ENCODE assay signal across 1 cellular context in the genomic region with DNA sequence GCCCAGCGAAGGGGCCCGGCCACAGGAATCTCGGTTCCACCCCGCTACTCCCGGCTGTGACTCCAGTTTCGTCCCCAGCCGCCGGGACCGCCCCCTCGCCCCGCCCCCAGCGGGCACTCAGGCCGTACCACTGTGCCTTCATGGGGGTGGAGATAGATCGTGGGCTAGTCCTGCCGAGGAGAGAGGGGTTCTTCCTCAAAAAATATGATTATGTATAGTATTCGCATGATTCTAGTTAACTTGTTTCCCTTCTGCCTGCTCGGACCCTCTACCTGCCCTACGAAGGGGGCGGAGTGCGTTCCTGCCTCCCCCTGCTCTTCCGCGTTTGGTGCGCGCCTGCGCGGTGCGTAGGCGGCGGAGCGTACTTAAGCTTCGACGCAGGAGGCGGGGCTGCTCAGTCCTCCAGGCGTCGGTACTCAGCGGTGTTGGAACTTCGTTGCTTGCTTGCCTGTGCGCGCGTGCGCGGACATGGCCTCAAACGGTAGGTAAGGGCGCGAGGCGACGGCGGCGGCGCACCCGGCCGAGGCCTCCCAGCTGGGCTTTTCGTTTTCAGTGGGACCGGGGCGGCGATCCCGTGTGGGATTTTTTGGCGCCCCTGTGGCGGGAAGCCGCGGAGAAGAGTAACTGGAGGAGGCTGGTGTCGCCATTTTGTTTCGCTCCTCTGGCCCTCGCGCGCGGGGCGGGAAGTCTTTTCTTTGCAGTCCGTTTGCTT.
TF ChIP-seq lines count a peak whose summit lies in the region.

Gene FUS (plus strand): TSS at position 393 of the 712 bp plus-strand sequence. CDS start 76 bp downstream, at position 469.

TF ChIP-seq in HepG2, 621 proteins besides CTCF, POLR2A, EP300 and RAD21 (continued from another document and continues in another):
- TF ChIP-seq GLI4 (CRISPR knock-in tag; IDR thresholded peaks at IDR 0.05; ENCODE audit: borderline replicate concordance) (peak; percentile 98), HCFC1 (IDR thresholded peaks at IDR 0.05; ENCODE audit: low read depth, low read length) (peak; percentile 62; the same call in 1 of the 2 replicates), NFYC (CRISPR knock-in tag; IDR thresholded peaks at IDR 0.05) (peak; percentile 56; the same call in 1 of the 2 replicates), HIVEP1 (CRISPR knock-in tag; IDR thresholded peaks at IDR 0.05) (no peak; the same call in 1 of the 2 replicates), NFRKB (IDR thresholded peaks at IDR 0.05) (no peak), ESRRA (CRISPR knock-in tag; IDR thresholded peaks at IDR 0.05; ENCODE audit: low read depth) (peak; percentile 44; the same call in 1 of the 2 replicates), CENPX (CRISPR knock-in tag; IDR thresholded peaks at IDR 0.05) (no peak), ZNF263 (CRISPR knock-in tag; IDR thresholded peaks at IDR 0.05) (peak; percentile 82), NRL (CRISPR knock-in tag; IDR thresholded peaks at IDR 0.05; ENCODE audit: borderline replicate concordance) (peak; percentile 5; the same call in 1 of the 2 replicates), ZNF570 (CRISPR knock-in tag; IDR thresholded peaks at IDR 0.05; ENCODE audit: borderline replicate concordance) (no peak; the same call in 1 of the 2 replicates), ZNF3 (CRISPR knock-in tag; IDR thresholded peaks at IDR 0.05) (no peak), ZNF788 (CRISPR knock-in tag; IDR thresholded peaks at IDR 0.05; ENCODE audit: borderline replicate concordance) (no peak; the same call in 1 of the 2 replicates), DBP (CRISPR knock-in tag; IDR thresholded peaks at IDR 0.05; ENCODE audit: not compliant biosample characterization) (peak; percentile 26), JUNB (CRISPR knock-in tag; IDR thresholded peaks at IDR 0.05; ENCODE audit: borderline replicate concordance) (0 out of 2 replicates have a peak, but pooled peaks have one; percentile 76), KMT2A (CRISPR knock-in tag; IDR thresholded peaks at IDR 0.05) (no peak; the same call in none of the 2 replicates), ASH2L (IDR thresholded peaks at IDR 0.05; ENCODE audit: insufficient read length, low read depth, low read length) (peak; percentile 95), ERF (CRISPR knock-in tag; IDR thresholded peaks at IDR 0.05) (peak; percentile 64), HOXA9 (CRISPR knock-in tag; IDR thresholded peaks at IDR 0.05; ENCODE audit: borderline replicate concordance) (peak; percentile 86; the same call in 1 of the 2 replicates), ZKSCAN8 (CRISPR knock-in tag; IDR thresholded peaks at IDR 0.05; ENCODE audit: borderline replicate concordance) (peak; percentile 79), ONECUT2 (CRISPR knock-in tag; IDR thresholded peaks at IDR 0.05) (peak; percentile 41; the same call in 1 of the 2 replicates), HNRNPUL1 (IDR thresholded peaks at IDR 0.05; ENCODE audit: low read depth, low read length) (peak; percentile 36; the same call in 1 of the 2 replicates), ZNF552 (CRISPR knock-in tag; IDR thresholded peaks at IDR 0.05; ENCODE audit: borderline replicate concordance) (peak; percentile 37; the same call in 1 of the 2 replicates), THAP11 (CRISPR knock-in tag; IDR thresholded peaks at IDR 0.05) (peak; percentile 83), ISL2 (CRISPR knock-in tag; IDR thresholded peaks at IDR 0.05) (peak; percentile 58), PCBP1 (IDR thresholded peaks at IDR 0.05; ENCODE audit: borderline replicate concordance, low read depth, low read length) (peak; percentile 61; the same call in 1 of the 2 replicates), RELA (CRISPR knock-in tag; IDR thresholded peaks at IDR 0.05) (peak; percentile 87; the same call in 1 of the 2 replicates), ZSCAN21 (CRISPR knock-in tag; IDR thresholded peaks at IDR 0.05; ENCODE audit: borderline replicate concordance) (no peak; the same call in 1 of the 2 replicates), NFIB (CRISPR knock-in tag; IDR thresholded peaks at IDR 0.05; ENCODE audit: borderline replicate concordance) (no peak), RFX3 (CRISPR knock-in tag; IDR thresholded peaks at IDR 0.05) (0 out of 2 replicates have a peak, but pooled peaks have one; percentile 41), TFAP4 (IDR thresholded peaks at IDR 0.05; ENCODE audit: borderline replicate concordance, low read depth) (0 out of 2 replicates have a peak, but pooled peaks have one; percentile 10), YEATS2 (CRISPR knock-in tag; IDR thresholded peaks at IDR 0.05; ENCODE audit: borderline replicate concordance) (no peak; the same call in 1 of the 2 replicates), ZNF260 (CRISPR knock-in tag; IDR thresholded peaks at IDR 0.05; ENCODE audit: borderline replicate concordance, low read depth) (no peak; the same call in 1 of the 2 replicates), POGZ (CRISPR knock-in tag; IDR thresholded peaks at IDR 0.05) (peak; percentile 69), ZNF124 (CRISPR knock-in tag; IDR thresholded peaks at IDR 0.05) (peak; percentile 89; the same call in 1 of the 2 replicates), ZNF468 (CRISPR knock-in tag; IDR thresholded peaks at IDR 0.05) (no peak; the same call in 1 of the 2 replicates), DZIP1 (CRISPR knock-in tag; IDR thresholded peaks at IDR 0.05) (peak; percentile 78), MAFG (CRISPR knock-in tag; IDR thresholded peaks at IDR 0.05) (no peak), DPF2 (CRISPR knock-in tag; IDR thresholded peaks at IDR 0.05; ENCODE audit: borderline replicate concordance, low read depth) (no peak; the same call in 1 of the 2 replicates), FOXK1 (CRISPR knock-in tag; IDR thresholded peaks at IDR 0.05; ENCODE audit: borderline replicate concordance, low read depth) (peak; percentile 85), PAWR (CRISPR knock-in tag; IDR thresholded peaks at IDR 0.05; ENCODE audit: borderline replicate concordance) (peak; percentile 68; the same call in 1 of the 2 replicates), ZMYM2 (CRISPR knock-in tag; IDR thresholded peaks at IDR 0.05) (no peak), CAMTA2 (CRISPR knock-in tag; IDR thresholded peaks at IDR 0.05; ENCODE audit: borderline replicate concordance) (peak; percentile 86), ZNF614 (CRISPR knock-in tag; IDR thresholded peaks at IDR 0.05; ENCODE audit: borderline replicate concordance) (peak; percentile 79; the same call in 1 of the 2 replicates), PCBP2 (optimal IDR thresholded peaks at IDR 0.05; ENCODE audit: low read depth, low read length, poor library complexity, severe bottlenecking) (no peak), GFI1 (CRISPR knock-in tag; IDR thresholded peaks at IDR 0.05; ENCODE audit: borderline replicate concordance) (peak; percentile 84), ZNF746 (CRISPR knock-in tag; IDR thresholded peaks at IDR 0.05) (peak; percentile 86)
- TF ChIP-seq, protein P1, sequence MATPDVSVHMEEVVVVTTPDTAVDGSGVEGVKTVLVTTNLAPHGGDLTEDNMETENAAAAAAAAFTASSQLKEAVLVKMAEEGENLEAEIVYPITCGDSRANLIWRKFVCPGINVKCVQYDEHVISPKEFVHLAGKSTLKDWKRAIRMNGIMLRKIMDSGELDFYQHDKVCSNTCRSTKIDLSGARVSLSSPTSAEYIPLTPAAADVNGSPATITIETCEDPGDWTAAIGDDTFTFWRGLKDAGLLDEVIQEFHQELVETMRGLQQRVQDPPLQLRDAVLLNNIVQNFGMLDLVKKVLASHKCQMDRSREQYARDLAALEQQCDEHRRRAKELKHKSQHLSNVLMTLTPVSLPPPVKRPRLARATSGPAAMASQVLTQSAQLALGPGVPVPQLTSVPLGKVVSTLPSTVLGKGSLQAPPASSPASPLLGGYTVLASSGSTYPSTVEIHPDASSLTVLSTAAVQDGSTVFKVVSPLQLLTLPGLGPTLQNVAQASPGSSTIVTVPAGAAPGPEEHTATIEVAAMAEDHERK (CRISPR knock-in tag; IDR thresholded peaks at IDR 0.05; ENCODE audit: low read depth), result peak; percentile 77
- TF ChIP-seq, protein P2, sequence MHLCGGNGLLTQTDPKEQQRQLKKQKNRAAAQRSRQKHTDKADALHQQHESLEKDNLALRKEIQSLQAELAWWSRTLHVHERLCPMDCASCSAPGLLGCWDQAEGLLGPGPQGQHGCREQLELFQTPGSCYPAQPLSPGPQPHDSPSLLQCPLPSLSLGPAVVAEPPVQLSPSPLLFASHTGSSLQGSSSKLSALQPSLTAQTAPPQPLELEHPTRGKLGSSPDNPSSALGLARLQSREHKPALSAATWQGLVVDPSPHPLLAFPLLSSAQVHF (CRISPR knock-in tag; IDR thresholded peaks at IDR 0.05), result peak; percentile 93
- TF ChIP-seq, protein P3, sequence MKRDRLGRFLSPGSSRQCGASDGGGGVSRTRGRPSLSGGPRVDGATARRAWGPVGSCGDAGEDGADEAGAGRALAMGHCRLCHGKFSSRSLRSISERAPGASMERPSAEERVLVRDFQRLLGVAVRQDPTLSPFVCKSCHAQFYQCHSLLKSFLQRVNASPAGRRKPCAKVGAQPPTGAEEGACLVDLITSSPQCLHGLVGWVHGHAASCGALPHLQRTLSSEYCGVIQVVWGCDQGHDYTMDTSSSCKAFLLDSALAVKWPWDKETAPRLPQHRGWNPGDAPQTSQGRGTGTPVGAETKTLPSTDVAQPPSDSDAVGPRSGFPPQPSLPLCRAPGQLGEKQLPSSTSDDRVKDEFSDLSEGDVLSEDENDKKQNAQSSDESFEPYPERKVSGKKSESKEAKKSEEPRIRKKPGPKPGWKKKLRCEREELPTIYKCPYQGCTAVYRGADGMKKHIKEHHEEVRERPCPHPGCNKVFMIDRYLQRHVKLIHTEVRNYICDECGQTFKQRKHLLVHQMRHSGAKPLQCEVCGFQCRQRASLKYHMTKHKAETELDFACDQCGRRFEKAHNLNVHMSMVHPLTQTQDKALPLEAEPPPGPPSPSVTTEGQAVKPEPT (CRISPR knock-in tag; IDR thresholded peaks at IDR 0.05; ENCODE audit: low read depth), result peak; percentile 94
- TF ChIP-seq, protein P4, sequence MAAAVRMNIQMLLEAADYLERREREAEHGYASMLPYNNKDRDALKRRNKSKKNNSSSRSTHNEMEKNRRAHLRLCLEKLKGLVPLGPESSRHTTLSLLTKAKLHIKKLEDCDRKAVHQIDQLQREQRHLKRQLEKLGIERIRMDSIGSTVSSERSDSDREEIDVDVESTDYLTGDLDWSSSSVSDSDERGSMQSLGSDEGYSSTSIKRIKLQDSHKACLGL (CRISPR knock-in tag; IDR thresholded peaks at IDR 0.05), result no peak
- TF ChIP-seq, protein P5, sequence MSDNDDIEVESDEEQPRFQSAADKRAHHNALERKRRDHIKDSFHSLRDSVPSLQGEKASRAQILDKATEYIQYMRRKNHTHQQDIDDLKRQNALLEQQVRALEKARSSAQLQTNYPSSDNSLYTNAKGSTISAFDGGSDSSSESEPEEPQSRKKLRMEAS (IDR thresholded peaks at IDR 0.05), result peak; percentile 65; the same call in 1 of the 2 replicates
- TF ChIP-seq, protein P6, sequence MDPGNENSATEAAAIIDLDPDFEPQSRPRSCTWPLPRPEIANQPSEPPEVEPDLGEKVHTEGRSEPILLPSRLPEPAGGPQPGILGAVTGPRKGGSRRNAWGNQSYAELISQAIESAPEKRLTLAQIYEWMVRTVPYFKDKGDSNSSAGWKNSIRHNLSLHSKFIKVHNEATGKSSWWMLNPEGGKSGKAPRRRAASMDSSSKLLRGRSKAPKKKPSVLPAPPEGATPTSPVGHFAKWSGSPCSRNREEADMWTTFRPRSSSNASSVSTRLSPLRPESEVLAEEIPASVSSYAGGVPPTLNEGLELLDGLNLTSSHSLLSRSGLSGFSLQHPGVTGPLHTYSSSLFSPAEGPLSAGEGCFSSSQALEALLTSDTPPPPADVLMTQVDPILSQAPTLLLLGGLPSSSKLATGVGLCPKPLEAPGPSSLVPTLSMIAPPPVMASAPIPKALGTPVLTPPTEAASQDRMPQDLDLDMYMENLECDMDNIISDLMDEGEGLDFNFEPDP (CRISPR knock-in tag; conservative IDR thresholded peaks at IDR 0.05), result 0 out of 2 replicates have a peak, but pooled peaks have one; percentile 94
- TF ChIP-seq, protein P7, sequence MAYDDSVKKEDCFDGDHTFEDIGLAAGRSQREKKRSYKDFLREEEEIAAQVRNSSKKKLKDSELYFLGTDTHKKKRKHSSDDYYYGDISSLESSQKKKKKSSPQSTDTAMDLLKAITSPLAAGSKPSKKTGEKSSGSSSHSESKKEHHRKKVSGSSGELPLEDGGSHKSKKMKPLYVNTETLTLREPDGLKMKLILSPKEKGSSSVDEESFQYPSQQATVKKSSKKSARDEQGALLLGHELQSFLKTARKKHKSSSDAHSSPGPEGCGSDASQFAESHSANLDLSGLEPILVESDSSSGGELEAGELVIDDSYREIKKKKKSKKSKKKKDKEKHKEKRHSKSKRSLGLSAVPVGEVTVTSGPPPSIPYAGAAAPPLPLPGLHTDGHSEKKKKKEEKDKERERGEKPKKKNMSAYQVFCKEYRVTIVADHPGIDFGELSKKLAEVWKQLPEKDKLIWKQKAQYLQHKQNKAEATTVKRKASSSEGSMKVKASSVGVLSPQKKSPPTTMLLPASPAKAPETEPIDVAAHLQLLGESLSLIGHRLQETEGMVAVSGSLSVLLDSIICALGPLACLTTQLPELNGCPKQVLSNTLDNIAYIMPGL (CRISPR knock-in tag; IDR thresholded peaks at IDR 0.05; ENCODE audit: borderline replicate concordance in 1 of 2, low read depth in 1 of 2), result peak; percentile 56 to 93
